ENCODE assay signal across 8 cellular contexts in the genomic region with DNA sequence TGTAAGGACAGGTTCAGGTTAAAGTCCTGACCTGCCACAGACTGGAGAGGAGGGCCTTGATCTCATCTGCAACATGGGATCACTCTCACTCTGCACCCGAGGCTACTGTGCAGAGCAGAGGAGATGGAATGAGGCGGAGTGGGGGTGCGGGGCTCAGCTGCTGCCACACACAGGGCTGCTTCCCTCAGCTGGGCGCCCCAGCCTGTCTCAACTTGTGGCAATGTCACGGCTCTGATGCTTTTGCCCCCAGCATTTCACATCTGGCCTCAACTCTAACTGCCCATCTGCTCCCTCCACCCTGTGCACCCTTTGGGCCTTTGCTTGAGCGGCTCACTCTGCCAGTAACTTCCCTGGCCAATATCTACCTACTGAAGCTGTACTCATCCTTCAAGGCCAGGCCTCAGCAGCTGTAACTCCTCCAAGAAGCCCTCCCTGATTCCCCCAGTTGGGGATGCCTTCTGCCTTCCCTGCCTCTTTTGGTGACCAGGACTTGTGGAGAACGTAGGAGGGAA.
DNase-seq lines count a peak whose midpoint lies in the region; ATAC-seq, FAIRE-seq and TF ChIP-seq lines count a peak whose summit lies in the region.

No MANE protein-coding gene starts in this region.

- no peak for TF ChIP-seq CTCF in bronchial epithelial cell (IDR thresholded peaks at IDR 0.05; ENCODE audit: insufficient read depth, low read length, severe bottlenecking)

- no peaks in the 10 kb centered on the region for H3K27me3 ChIP-seq in bronchial epithelial cell (ENCODE audit: control insufficient read depth, insufficient read depth, low read length)

- peak; percentile 15 for DNase-seq in left cardiac atrium
- no peak for DNase-seq in Right ventricle myocardium superior
- peak; percentile 32 for DNase-seq in bronchial epithelial cell (ENCODE audit: low read depth)
- no peak for DNase-seq in natural killer cell treated with Interleukin-12 subunit alpha and Interleukin-12 subunit beta and Interleukin-15 and Interleukin-18, amount 100 ng/mL, for 72 hours (ENCODE audit: low spot score)
- DNase-seq in DMS114 treated with DMSO at 0.1 percent for 48 hours (lab: John Stamatoyannopoulos, UW; ENCODE audit: unreplicated experiment): no peak
- DNase-seq in A172 (ENCODE audit: low spot score): no peak

- ATAC-seq in left cardiac atrium (no peak), Right ventricle myocardium superior (ENCODE audit: poor library complexity) (no peak), GM19452 (IDR thresholded peaks at IDR 0.05; ENCODE audit: unreplicated experiment) (no peak), HG02938 (IDR thresholded peaks at IDR 0.05; ENCODE audit: unreplicated experiment) (no peak)
- no peak for ATAC-seq in natural killer cell treated with Interleukin-12 subunit alpha and Interleukin-12 subunit beta and Interleukin-15 and Interleukin-18, amount 100 ng/mL, for 72 hours

- intact Hi-C loops in left cardiac atrium (cut with DNase I): loop anchor here in 1 of 2 donors (5.0 kb wide), 2 partner anchors 37 to 148 kb away; a partner anchor contains a TSS
- intact Hi-C loops in Right ventricle myocardium superior (cut with DNase I): no loop called here

- H3K4me3 ChIP-seq in bronchial epithelial cell (ENCODE audit: low read depth, low read length): no peak overlapping the region

- peak overlapping the region; percentile 87 for H3K4me3 Mint-ChIP-seq in natural killer cell treated with Interleukin-12 subunit alpha and Interleukin-12 subunit beta and Interleukin-15 and Interleukin-18, amount 100 ng/mL, for 72 hours

- H3K27me3 Mint-ChIP-seq in natural killer cell treated with Interleukin-12 subunit alpha and Interleukin-12 subunit beta and Interleukin-15 and Interleukin-18, amount 100 ng/mL, for 72 hours: no peaks in the 10 kb centered on the region

- FAIRE-seq in bronchial epithelial cell (lab: Jason Lieb, UNC): no peak

- H3K9me3 Mint-ChIP-seq in natural killer cell treated with Interleukin-12 subunit alpha and Interleukin-12 subunit beta and Interleukin-15 and Interleukin-18, amount 100 ng/mL, for 72 hours: no peaks in the 10 kb centered on the region

- peak overlapping the region; percentile 91 for H3K27ac Mint-ChIP-seq in natural killer cell treated with Interleukin-12 subunit alpha and Interleukin-12 subunit beta and Interleukin-15 and Interleukin-18, amount 100 ng/mL, for 72 hours

- peaks cover 25% of the 10 kb centered on the region for H3K36me3 ChIP-seq in bronchial epithelial cell (ENCODE audit: control insufficient read depth, insufficient read depth, low read length)

- H3K36me3 Mint-ChIP-seq in natural killer cell treated with Interleukin-12 subunit alpha and Interleukin-12 subunit beta and Interleukin-15 and Interleukin-18, amount 100 ng/mL, for 72 hours: peaks cover 18% of the 10 kb centered on the region

- peaks cover 46 to 47% of the 10 kb centered on the region in 2 donors for H3K4me1 Mint-ChIP-seq in natural killer cell treated with Interleukin-12 subunit alpha and Interleukin-12 subunit beta and Interleukin-15 and Interleukin-18, amount 100 ng/mL, for 72 hours (ENCODE audit: low read depth in 2 of 2)

Comparison
In these comparisons a context has a peak if more than half of its experiments do, and no peak if none do; other contexts are left out.
1. DNase-seq: peak in left cardiac atrium (single experiment) and bronchial epithelial cell (single experiment); none in Right ventricle myocardium superior (single experiment), natural killer cell treated with Interleukin-12 subunit alpha and Interleukin-12 subunit beta and Interleukin-15 and Interleukin-18, amount 100 ng/mL, for 72 hours (single experiment), DMS114 treated with DMSO at 0.1 percent for 48 hours (single experiment) and A172 (single experiment).